Comparison of ENCODE assay signal across 3 cellular contexts in the genomic region with DNA sequence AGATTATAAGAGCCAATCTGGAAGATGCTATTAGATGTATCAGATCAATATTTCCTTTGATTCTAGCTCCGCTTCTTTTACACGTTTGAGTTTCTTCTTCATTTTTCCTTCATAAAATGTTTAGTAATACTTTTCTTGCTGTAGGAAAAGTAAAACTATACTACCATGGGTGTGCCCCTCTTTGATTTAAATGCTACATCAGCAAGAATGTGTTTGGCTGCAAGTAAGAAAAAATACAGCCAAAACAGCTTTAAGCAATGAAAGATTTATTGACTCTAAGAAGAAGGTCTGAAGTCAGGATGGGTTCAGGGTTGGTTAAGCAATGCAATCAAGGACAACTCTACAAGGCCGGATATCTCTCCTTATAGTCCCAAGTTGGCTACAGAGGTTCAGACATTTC.
TF ChIP-seq lines count a peak whose summit lies in the region.

No MANE protein-coding gene starts in this region.

TF ChIP-seq in HepG2, 621 proteins besides CTCF, POLR2A, EP300 and RAD21:
- TF ChIP-seq FOXP1 (IDR thresholded peaks at IDR 0.05), result no peak
- no peak for TF ChIP-seq FOXP1 (CRISPR knock-in tag; IDR thresholded peaks at IDR 0.05)
- no peak for TF ChIP-seq ZFP82 (CRISPR knock-in tag; IDR thresholded peaks at IDR 0.05; ENCODE audit: borderline replicate concordance)
- peak; percentile 69 for TF ChIP-seq MAFF (IDR thresholded peaks at IDR 0.05; ENCODE audit: low read depth, low read length)
- TF ChIP-seq SAFB2 (CRISPR knock-in tag; IDR thresholded peaks at IDR 0.05; ENCODE audit: borderline replicate concordance, low read depth), result no peak
- no peak for TF ChIP-seq ATF1 (CRISPR knock-in tag; IDR thresholded peaks at IDR 0.05)
- TF ChIP-seq JUN (CRISPR knock-in tag; IDR thresholded peaks at IDR 0.05), result no peak
- no peak for TF ChIP-seq ZKSCAN8 (CRISPR knock-in tag; IDR thresholded peaks at IDR 0.05; ENCODE audit: borderline replicate concordance)
- TF ChIP-seq ZNF207 (IDR thresholded peaks at IDR 0.05; ENCODE audit: borderline replicate concordance), result no peak
- no peak for TF ChIP-seq EEA1 (CRISPR knock-in tag; IDR thresholded peaks at IDR 0.05; ENCODE audit: borderline replicate concordance)
- no peak for TF ChIP-seq SATB2 (CRISPR knock-in tag; IDR thresholded peaks at IDR 0.05)
- TF ChIP-seq, protein P1, sequence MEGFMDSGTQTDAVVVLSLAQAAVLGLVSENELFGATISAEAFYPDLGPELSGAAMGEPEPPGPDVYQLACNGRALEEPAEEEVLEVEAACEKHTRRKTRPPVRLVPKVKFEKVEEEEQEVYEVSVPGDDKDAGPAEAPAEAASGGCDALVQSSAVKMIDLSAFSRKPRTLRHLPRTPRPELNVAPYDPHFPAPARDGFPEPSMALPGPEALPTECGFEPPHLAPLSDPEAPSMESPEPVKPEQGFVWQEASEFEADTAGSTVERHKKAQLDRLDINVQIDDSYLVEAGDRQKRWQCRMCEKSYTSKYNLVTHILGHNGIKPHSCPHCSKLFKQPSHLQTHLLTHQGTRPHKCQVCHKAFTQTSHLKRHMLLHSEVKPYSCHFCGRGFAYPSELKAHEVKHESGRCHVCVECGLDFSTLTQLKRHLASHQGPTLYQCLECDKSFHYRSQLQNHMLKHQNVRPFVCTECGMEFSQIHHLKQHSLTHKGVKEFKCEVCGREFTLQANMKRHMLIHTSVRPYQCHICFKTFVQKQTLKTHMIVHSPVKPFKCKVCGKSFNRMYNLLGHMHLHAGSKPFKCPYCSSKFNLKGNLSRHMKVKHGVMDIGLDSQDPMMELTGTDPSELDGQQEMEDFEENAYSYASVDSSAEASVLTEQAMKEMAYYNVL (CRISPR knock-in tag; IDR thresholded peaks at IDR 0.05; ENCODE audit: borderline replicate concordance), result no peak
- TF ChIP-seq MAFK (conservative IDR thresholded peaks at IDR 0.05 in 1 of 2, IDR thresholded peaks at IDR 0.05 in 1 of 2; ENCODE audit: low read length in 2 of 2), result peak; percentile 55 to 80; a peak in 3 of 4 replicates
- TF ChIP-seq SALL1 (CRISPR knock-in tag; IDR thresholded peaks at IDR 0.05), result no peak
- TF ChIP-seq, protein P2, sequence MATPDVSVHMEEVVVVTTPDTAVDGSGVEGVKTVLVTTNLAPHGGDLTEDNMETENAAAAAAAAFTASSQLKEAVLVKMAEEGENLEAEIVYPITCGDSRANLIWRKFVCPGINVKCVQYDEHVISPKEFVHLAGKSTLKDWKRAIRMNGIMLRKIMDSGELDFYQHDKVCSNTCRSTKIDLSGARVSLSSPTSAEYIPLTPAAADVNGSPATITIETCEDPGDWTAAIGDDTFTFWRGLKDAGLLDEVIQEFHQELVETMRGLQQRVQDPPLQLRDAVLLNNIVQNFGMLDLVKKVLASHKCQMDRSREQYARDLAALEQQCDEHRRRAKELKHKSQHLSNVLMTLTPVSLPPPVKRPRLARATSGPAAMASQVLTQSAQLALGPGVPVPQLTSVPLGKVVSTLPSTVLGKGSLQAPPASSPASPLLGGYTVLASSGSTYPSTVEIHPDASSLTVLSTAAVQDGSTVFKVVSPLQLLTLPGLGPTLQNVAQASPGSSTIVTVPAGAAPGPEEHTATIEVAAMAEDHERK (CRISPR knock-in tag; IDR thresholded peaks at IDR 0.05; ENCODE audit: low read depth), result no peak

TF ChIP-seq in IMR-90, 13 proteins besides CTCF, POLR2A, EP300 and RAD21:
- TF ChIP-seq, protein P3, sequence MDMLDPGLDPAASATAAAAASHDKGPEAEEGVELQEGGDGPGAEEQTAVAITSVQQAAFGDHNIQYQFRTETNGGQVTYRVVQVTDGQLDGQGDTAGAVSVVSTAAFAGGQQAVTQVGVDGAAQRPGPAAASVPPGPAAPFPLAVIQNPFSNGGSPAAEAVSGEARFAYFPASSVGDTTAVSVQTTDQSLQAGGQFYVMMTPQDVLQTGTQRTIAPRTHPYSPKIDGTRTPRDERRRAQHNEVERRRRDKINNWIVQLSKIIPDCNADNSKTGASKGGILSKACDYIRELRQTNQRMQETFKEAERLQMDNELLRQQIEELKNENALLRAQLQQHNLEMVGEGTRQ (IDR thresholded peaks at IDR 0.05; ENCODE audit: low read depth, low read length), result no peak
- TF ChIP-seq FOS (IDR thresholded peaks at IDR 0.05; ENCODE audit: low read depth, low read length) (no peak), NFE2L2 (IDR thresholded peaks at IDR 0.05; ENCODE audit: low read depth, low read length) (no peak), MXI1 (IDR thresholded peaks at IDR 0.05; ENCODE audit: borderline replicate concordance, low read depth, low read length) (no peak), MAFK (IDR thresholded peaks at IDR 0.05; ENCODE audit: low read depth, low read length) (peak; percentile 80), BHLHE40 (IDR thresholded peaks at IDR 0.05; ENCODE audit: low read depth, low read length) (no peak), RFX5 (IDR thresholded peaks at IDR 0.05; ENCODE audit: low read depth, low read length) (no peak)

TF ChIP-seq in H1, 55 proteins besides CTCF, POLR2A, EP300 and RAD21:
- TF ChIP-seq, protein P4, sequence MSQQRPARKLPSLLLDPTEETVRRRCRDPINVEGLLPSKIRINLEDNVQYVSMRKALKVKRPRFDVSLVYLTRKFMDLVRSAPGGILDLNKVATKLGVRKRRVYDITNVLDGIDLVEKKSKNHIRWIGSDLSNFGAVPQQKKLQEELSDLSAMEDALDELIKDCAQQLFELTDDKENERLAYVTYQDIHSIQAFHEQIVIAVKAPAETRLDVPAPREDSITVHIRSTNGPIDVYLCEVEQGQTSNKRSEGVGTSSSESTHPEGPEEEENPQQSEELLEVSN (IDR thresholded peaks at IDR 0.05), result no peak
- no peak for TF ChIP-seq JUN (IDR thresholded peaks at IDR 0.05; ENCODE audit: low read depth, low read length)
- no peak for TF ChIP-seq CHD2 (IDR thresholded peaks at IDR 0.05; ENCODE audit: low read length)
- TF ChIP-seq BRCA1 (IDR thresholded peaks at IDR 0.05; ENCODE audit: low read depth, low read length), result no peak
- TF ChIP-seq GABPA (IDR thresholded peaks at IDR 0.05; ENCODE audit: borderline replicate concordance, insufficient read depth, low read length), result no peak
- no peak for TF ChIP-seq MAFK (IDR thresholded peaks at IDR 0.05; ENCODE audit: low read depth, low read length)
- TF ChIP-seq RXRA (IDR thresholded peaks at IDR 0.05; ENCODE audit: insufficient read depth, low read depth, low read length), result no peak
- TF ChIP-seq CBX8 (IDR thresholded peaks at IDR 0.05; ENCODE audit: borderline replicate concordance, low read depth, low read length), result no peak
- TF ChIP-seq SP4 (IDR thresholded peaks at IDR 0.05; ENCODE audit: low read length), result no peak
- TF ChIP-seq TEAD4 (IDR thresholded peaks at IDR 0.05; ENCODE audit: low read depth, low read length), result no peak
- no peak for TF ChIP-seq KDM1A (IDR thresholded peaks at IDR 0.05; ENCODE audit: borderline replicate concordance, low read length)
- no peak for TF ChIP-seq TAF7 (optimal IDR thresholded peaks at IDR 0.05; ENCODE audit: borderline replicate concordance, low read depth, low read length)
